In the genomic region with DNA sequence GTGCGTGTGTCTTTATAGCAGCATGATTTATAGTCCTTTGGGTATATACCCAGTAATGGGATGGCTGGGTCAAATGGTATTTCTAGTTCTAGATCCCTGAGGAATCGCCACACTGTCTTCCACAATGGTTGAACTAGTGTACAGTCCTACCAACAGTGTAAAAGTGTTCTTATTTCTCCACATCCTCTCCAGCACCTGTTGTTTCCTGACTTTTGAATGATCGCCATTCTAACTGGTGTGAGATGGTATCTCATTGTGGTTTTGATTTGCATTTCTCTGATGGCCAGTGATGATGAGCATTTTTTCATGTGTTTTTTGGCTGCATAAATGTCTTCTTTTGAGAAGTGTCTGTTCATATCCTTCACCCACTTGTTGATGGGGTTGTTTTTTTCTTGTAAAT, we compare ENCODE assay signal across 7 cellular contexts. TPM values are rescaled to one million over a fixed set of nuclear protein-coding genes. Genes with fewer than 3 reads are reported as not detected.
A peak's percentile ranks its signal among the peaks of the same experiment; 100 is the strongest.
DNase-seq lines count a peak whose midpoint lies in the region; ATAC-seq and TF ChIP-seq lines count a peak whose summit lies in the region.
"Not testable (repeated sequence)": the region's sequence is repeated elsewhere in the genome, so short reads cannot be mapped to it uniquely, and the experiment has no call there.

No MANE protein-coding gene starts in this region.

- H3K4me3 Mint-ChIP-seq in CD4-positive, CD25-positive, alpha-beta regulatory T cell, result peak overlapping the region; percentile 24 to 76 (median 58)
- peak overlapping the region; percentile 66 for H3K4me3 Mint-ChIP-seq in T-helper 2 cell treated with Interferon-gamma antibody and Interleukin-4, amounts not matched to agents 5 μg/mL and 100 μg/mL, for 36 hours
- peak overlapping the region; percentile 68 for H3K4me3 Mint-ChIP-seq in activated CD8-positive, alpha-beta memory T cell treated with anti-CD3 and anti-CD28 coated beads, Interleukin-2, amount 10 ng/mL, durations not matched to agents 7 days and 5 days
- H3K4me3 Mint-ChIP-seq in activated naive CD4-positive, alpha-beta T cell treated with anti-CD3 and anti-CD28 coated beads for 36 hours, result peak overlapping the region; percentile 66
- peak overlapping the region; percentile 91 for H3K4me3 Mint-ChIP-seq in MCF 10A (ENCODE audit: unreplicated experiment)
- peak overlapping the region in 6 of 10 donors; percentile 18 to 83 (median 46) for H3K4me3 Mint-ChIP-seq in naive thymus-derived CD8-positive, alpha-beta T cell

- POLR2A ChIA-PET in HEK293 (lab: Yijun Ruan, JAX); MCF 10A (lab: Yijun Ruan, JAX); naive thymus-derived CD8-positive, alpha-beta T cell (lab: Charles Lee): not testable (repeated sequence)

- H3K27ac ChIP-seq in CD4-positive, CD25-positive, alpha-beta regulatory T cell (ENCODE audit: insufficient read depth, low read length, poor library complexity, severe bottlenecking); HEK293 (ENCODE audit: extremely low read depth, low read depth, low read length): not testable (repeated sequence)

- H3K36me3 Mint-ChIP-seq in CD4-positive, CD25-positive, alpha-beta regulatory T cell, result peaks cover 16% of the 10 kb centered on the region
- peaks cover 58% of the 10 kb centered on the region for H3K36me3 Mint-ChIP-seq in T-helper 2 cell treated with Interferon-gamma antibody and Interleukin-4, amounts not matched to agents 5 μg/mL and 100 μg/mL, for 36 hours (ENCODE audit: low read depth)
- peaks cover 54% of the 10 kb centered on the region for H3K36me3 Mint-ChIP-seq in activated CD8-positive, alpha-beta memory T cell treated with anti-CD3 and anti-CD28 coated beads, Interleukin-2, amount 10 ng/mL, durations not matched to agents 7 days and 5 days
- H3K36me3 Mint-ChIP-seq in activated naive CD4-positive, alpha-beta T cell treated with anti-CD3 and anti-CD28 coated beads for 36 hours (ENCODE audit: low read depth), result peaks cover 45% of the 10 kb centered on the region
- peaks cover 41% of the 10 kb centered on the region for H3K36me3 Mint-ChIP-seq in MCF 10A (ENCODE audit: insufficient read depth, unreplicated experiment)
- peaks cover 0 to 17% (median 9%) of the 10 kb centered on the region in 3 donors for H3K36me3 Mint-ChIP-seq in naive thymus-derived CD8-positive, alpha-beta T cell

- peaks cover 36% of the 10 kb centered on the region for H3K4me1 ChIP-seq in CD4-positive, CD25-positive, alpha-beta regulatory T cell (ENCODE audit: control insufficient read depth, insufficient read depth, low read length, poor library complexity, severe bottlenecking)
- not testable (repeated sequence) for H3K4me1 ChIP-seq in HEK293 (ENCODE audit: control insufficient read depth, insufficient read depth, low read length)

- peak overlapping the region in 1 of 3 donors; percentile 36 for H3K27ac Mint-ChIP-seq in CD4-positive, CD25-positive, alpha-beta regulatory T cell
- peak overlapping the region; percentile 45 for H3K27ac Mint-ChIP-seq in T-helper 2 cell treated with Interferon-gamma antibody and Interleukin-4, amounts not matched to agents 5 μg/mL and 100 μg/mL, for 36 hours
- H3K27ac Mint-ChIP-seq in activated CD8-positive, alpha-beta memory T cell treated with anti-CD3 and anti-CD28 coated beads, Interleukin-2, amount 10 ng/mL, durations not matched to agents 7 days and 5 days; MCF 10A (ENCODE audit: low read depth, unreplicated experiment): not testable (repeated sequence)
- peak overlapping the region; percentile 97 for H3K27ac Mint-ChIP-seq in activated naive CD4-positive, alpha-beta T cell treated with anti-CD3 and anti-CD28 coated beads for 36 hours
- peak overlapping the region in 5 of 10 donors; percentile 24 to 71 (median 55) for H3K27ac Mint-ChIP-seq in naive thymus-derived CD8-positive, alpha-beta T cell

- not testable (repeated sequence) for H3K9me3 ChIP-seq in CD4-positive, CD25-positive, alpha-beta regulatory T cell (ENCODE audit: control insufficient read depth in 2 of 2, low read length in 2 of 2); HEK293 (ENCODE audit: control insufficient read depth, insufficient read depth, low read depth, low read length)

- not testable (repeated sequence) for BruUV-seq in MCF 10A (replicated peaks; lab: Mats Ljungman, UMichigan)

- not testable (repeated sequence) for H3K9me3 Mint-ChIP-seq in CD4-positive, CD25-positive, alpha-beta regulatory T cell; T-helper 2 cell treated with Interferon-gamma antibody and Interleukin-4, amounts not matched to agents 5 μg/mL and 100 μg/mL, for 36 hours; activated CD8-positive, alpha-beta memory T cell treated with anti-CD3 and anti-CD28 coated beads, Interleukin-2, amount 10 ng/mL, durations not matched to agents 7 days and 5 days (ENCODE audit: low read depth); activated naive CD4-positive, alpha-beta T cell treated with anti-CD3 and anti-CD28 coated beads for 36 hours; MCF 10A (ENCODE audit: unreplicated experiment); naive thymus-derived CD8-positive, alpha-beta T cell

- H3K4me3 ChIP-seq in CD4-positive, CD25-positive, alpha-beta regulatory T cell (ENCODE audit: low read depth, low read length); HEK293 (ENCODE audit: low read depth, low read length): not testable (repeated sequence)

- H3K27me3 ChIP-seq in CD4-positive, CD25-positive, alpha-beta regulatory T cell (ENCODE audit: control insufficient read depth, insufficient read depth, low read length), result not testable (repeated sequence)

- not testable (repeated sequence) for H3K27me3 Mint-ChIP-seq in CD4-positive, CD25-positive, alpha-beta regulatory T cell; T-helper 2 cell treated with Interferon-gamma antibody and Interleukin-4, amounts not matched to agents 5 μg/mL and 100 μg/mL, for 36 hours (ENCODE audit: low read depth); activated CD8-positive, alpha-beta memory T cell treated with anti-CD3 and anti-CD28 coated beads, Interleukin-2, amount 10 ng/mL, durations not matched to agents 7 days and 5 days; activated naive CD4-positive, alpha-beta T cell treated with anti-CD3 and anti-CD28 coated beads for 36 hours (ENCODE audit: low read depth); MCF 10A (ENCODE audit: insufficient read depth, unreplicated experiment); naive thymus-derived CD8-positive, alpha-beta T cell

- peaks cover 12 to 54% (median 33%) of the 10 kb centered on the region in 4 donors for H3K4me1 Mint-ChIP-seq in CD4-positive, CD25-positive, alpha-beta regulatory T cell
- peaks cover 47% of the 10 kb centered on the region for H3K4me1 Mint-ChIP-seq in T-helper 2 cell treated with Interferon-gamma antibody and Interleukin-4, amounts not matched to agents 5 μg/mL and 100 μg/mL, for 36 hours (ENCODE audit: low read depth)
- peaks cover 70% of the 10 kb centered on the region for H3K4me1 Mint-ChIP-seq in activated CD8-positive, alpha-beta memory T cell treated with anti-CD3 and anti-CD28 coated beads, Interleukin-2, amount 10 ng/mL, durations not matched to agents 7 days and 5 days
- H3K4me1 Mint-ChIP-seq in activated naive CD4-positive, alpha-beta T cell treated with anti-CD3 and anti-CD28 coated beads for 36 hours (ENCODE audit: low read depth), result peaks cover 55% of the 10 kb centered on the region
- peaks cover 10% of the 10 kb centered on the region for H3K4me1 Mint-ChIP-seq in MCF 10A (ENCODE audit: insufficient read depth, unreplicated experiment)
- peaks cover 22 to 71% (median 49%) of the 10 kb centered on the region in 4 donors for H3K4me1 Mint-ChIP-seq in naive thymus-derived CD8-positive, alpha-beta T cell

- H3K36me3 ChIP-seq in CD4-positive, CD25-positive, alpha-beta regulatory T cell (ENCODE audit: control insufficient read depth, insufficient read depth, low read length), result peaks cover 32% of the 10 kb centered on the region
- H3K36me3 ChIP-seq in HEK293 (ENCODE audit: control insufficient read depth in 2 of 2, insufficient read depth in 1 of 2, low read length in 2 of 2), result peaks cover 5 to 43% of the 10 kb centered on the region in 2 experiments

- intact Hi-C loops in activated naive CD4-positive, alpha-beta T cell treated with anti-CD3 and anti-CD28 coated beads for 36 hours (cut with micrococcal nuclease), result loop anchor here (5.0 kb wide), 2 partner anchors 275 to 360 kb away; no protein-coding TSS in a partner anchor
- intact Hi-C loops in MCF 10A (cut with micrococcal nuclease), result not testable (repeated sequence)

- DNase-seq in CD4-positive, CD25-positive, alpha-beta regulatory T cell; T-helper 2 cell treated with Interferon-gamma antibody and Interleukin-4, amounts not matched to agents 5 μg/mL and 100 μg/mL, for 36 hours (ENCODE audit: low spot score); activated CD8-positive, alpha-beta memory T cell treated with anti-CD3 and anti-CD28 coated beads, Interleukin-2, amount 10 ng/mL, durations not matched to agents 7 days and 5 days; activated naive CD4-positive, alpha-beta T cell treated with anti-CD3 and anti-CD28 coated beads for 36 hours; MCF 10A (ENCODE audit: unreplicated experiment); naive thymus-derived CD8-positive, alpha-beta T cell: not testable (repeated sequence)

- not testable (repeated sequence) for ATAC-seq in CD4-positive, CD25-positive, alpha-beta regulatory T cell (ENCODE audit: low read depth in 2 of 2); activated CD8-positive, alpha-beta memory T cell treated with anti-CD3 and anti-CD28 coated beads, Interleukin-2, amount 10 ng/mL, durations not matched to agents 7 days and 5 days; naive thymus-derived CD8-positive, alpha-beta T cell

- TF ChIP-seq CTCF in HEK293 (tag by site-specific recombination; IDR thresholded peaks at IDR 0.05); MCF 10A (IDR thresholded peaks at IDR 0.05; ENCODE audit: unreplicated experiment): not testable (repeated sequence)

- CTCF ChIA-PET in HEK293 (lab: Yijun Ruan, JAX); activated CD8-positive, alpha-beta memory T cell treated with anti-CD3 and anti-CD28 coated beads, Interleukin-2, amount 10 ng/mL, durations not matched to agents 7 days and 5 days (lab: Charles Lee); activated naive CD4-positive, alpha-beta T cell treated with anti-CD3 and anti-CD28 coated beads for 36 hours (lab: Charles Lee); MCF 10A (lab: Yijun Ruan, JAX): not testable (repeated sequence)

RNA-seq across cellular contexts. Expression of gene VPS26C, which starts 44.9 kb away (rescaled TPM):
- 49.4 TPM for total RNA-seq in CD4-positive, CD25-positive, alpha-beta regulatory T cell
- polyA plus RNA-seq in CD4-positive, CD25-positive, alpha-beta regulatory T cell, result 100 to 1,000 TPM in 1 of 4 donors, 10 to 100 TPM in 3; 84.0 to 104 (median 94.1) TPM
- 10 to 100 TPM; 83.1 to 94.3 TPM for total RNA-seq in activated CD8-positive, alpha-beta memory T cell treated with anti-CD3 and anti-CD28 coated beads, Interleukin-2, amount 10 ng/mL, durations not matched to agents 7 days and 5 days
- total RNA-seq in activated naive CD4-positive, alpha-beta T cell treated with anti-CD3 and anti-CD28 coated beads for 36 hours, result 10 to 100 TPM; 50.1 to 51.0 TPM
- 38.5 and 61.6 TPM in 2 replicates for total RNA-seq in MCF 10A (2022)
- 10 to 100 TPM; 74.0 to 77.8 TPM for total RNA-seq in naive thymus-derived CD8-positive, alpha-beta T cell
- 10 to 100 TPM; 60.1 to 72.7 (median 62.9) TPM for polyA plus RNA-seq in naive thymus-derived CD8-positive, alpha-beta T cell
